Comparison of ENCODE assay signal across 8 cellular contexts in genomic region chr5:44388504-44389409, GRCh38. TPM values are rescaled to one million over a fixed set of nuclear protein-coding genes. Genes with fewer than 3 reads are reported as not detected.
DNase-seq lines count a peak whose midpoint lies in the region; ATAC-seq and TF ChIP-seq lines count a peak whose summit lies in the region.
"Had no signal": no experiment of that assay in that cellular context is flagged by ENCODE, and none has a peak within 500 bp of the region (broad histone marks: within the 10 kb centered on the region; RNA-seq: fewer than 3 reads in every experiment).

No MANE protein-coding gene starts in this region.

- H3K4me3 ChIP-seq in left lung (peak overlapping the region; percentile 25 to 32), thoracic aorta (peak overlapping the region; percentile 78)

- H3K9me3 ChIP-seq in left lung (no peaks in the 10 kb centered on the region), thoracic aorta (no peaks in the 10 kb centered on the region)

- intact Hi-C loops in left lung (cut with DNase I) = no loop called here

- no peaks in the 10 kb centered on the region for H3K36me3 ChIP-seq in left lung
- H3K36me3 ChIP-seq in thoracic aorta = no peaks in the 10 kb centered on the region

- H3K27ac ChIP-seq in left lung (peak overlapping the region; percentile 25 to 37), thoracic aorta (no peak overlapping the region)

- H3K27ac Mint-ChIP-seq in brain = peak overlapping the region in 3 of 5 experiments; percentile 78 to 85 (median 84)

- H3K27me3 Mint-ChIP-seq in brain = peaks cover 67% of the 10 kb centered on the region

- H3K4me1 Mint-ChIP-seq in brain = peaks cover 52% of the 10 kb centered on the region

- H3K36me3 Mint-ChIP-seq in brain = no peaks in the 10 kb centered on the region

- peak; percentile 20 to 26 for DNase-seq in Kasumi-1 (lab: John Stamatoyannopoulos, UW)
- peak; percentile 34 to 49 for DNase-seq in left lung
- DNase-seq in thoracic aorta (ENCODE audit: low spot score) = no peak
- no peak for DNase-seq in stimulated activated CD8-positive, alpha-beta memory T cell treated with anti-CD3 and anti-CD28 coated beads, Interleukin-4, amount 100 ng/mL, for 48 hours
- DNase-seq: T-helper 1 cell had no signal

- H3K9me3 Mint-ChIP-seq in brain = no peaks in the 10 kb centered on the region

- peaks cover 0 to 9% of the 10 kb centered on the region in 2 donors for H3K4me1 ChIP-seq in left lung
- H3K4me1 ChIP-seq in thoracic aorta (ENCODE audit: control insufficient read depth in 1 of 2, low read depth in 2 of 2) = peaks cover 0 to 5% of the 10 kb centered on the region in 2 donors

- peak overlapping the region; percentile 90 to 96 (median 92) for H3K4me3 Mint-ChIP-seq in brain

- peaks cover 18 to 53% of the 10 kb centered on the region in 2 donors for H3K27me3 ChIP-seq in left lung
- no peaks in the 10 kb centered on the region for H3K27me3 ChIP-seq in thoracic aorta (replicated peaks; ENCODE audit: insufficient read depth)

- ATAC-seq in left lung (peak; percentile 50), thoracic aorta (ENCODE audit: insufficient number of reproducible peaks, low FRiP score, low read depth) (no peak), HG02973 (IDR thresholded peaks at IDR 0.05; ENCODE audit: unreplicated experiment) (no peak), GM19395 (IDR thresholded peaks at IDR 0.05; ENCODE audit: unreplicated experiment) (no peak)

- TF ChIP-seq CTCF in brain (conservative IDR thresholded peaks at IDR 0.05) (no peak), left lung (IDR thresholded peaks at IDR 0.05) (no peak), thoracic aorta (IDR thresholded peaks at IDR 0.05) (no peak)

RNA-seq across cellular contexts. Expression of gene FGF10, which starts 0.5 kb away (rescaled TPM):
- polyA plus RNA-seq in brain (ENCODE audit: insufficient read depth, low read depth, low replicate concordance) = not detected
- total RNA-seq in left lung (1 to 10 TPM; 1.2 to 7.8 TPM), thoracic aorta (1 to 10 TPM; 6.0 to 8.8 TPM)

Comparison
In these comparisons a context has a peak if more than half of its experiments do, and no peak if none do; other contexts are left out.
1. DNase-seq: peak in Kasumi-1 (2 of 2) and left lung (2 of 2); none in thoracic aorta (single experiment) and stimulated activated CD8-positive, alpha-beta memory T cell treated with anti-CD3 and anti-CD28 coated beads, Interleukin-4, amount 100 ng/mL, for 48 hours (single experiment).
2. H3K27ac ChIP-seq: peak in left lung (2 of 2); none in thoracic aorta (0 of 2).